Comparison of ENCODE assay signal across 9 cellular contexts in genomic region chr2:27809761-27810241, GRCh38. TPM values are rescaled to one million over a fixed set of nuclear protein-coding genes. Genes with fewer than 3 reads are reported as not detected.
DNase-seq lines count a peak whose midpoint lies in the region; ATAC-seq and TF ChIP-seq lines count a peak whose summit lies in the region.
"Had no signal": no experiment of that assay in that cellular context is flagged by ENCODE, and none has a peak within 500 bp of the region (broad histone marks: within the 10 kb centered on the region; RNA-seq: fewer than 3 reads in every experiment).

No MANE protein-coding gene starts in this region.

- TF ChIP-seq CTCF in RWPE1 (conservative IDR thresholded peaks at IDR 0.05; ENCODE audit: low read depth), result no peak

- no peak for DNase-seq in activated CD4-positive, alpha-beta T cell treated with anti-CD3 and anti-CD28 coated beads for 36 hours
- DNase-seq in activated CD4-positive, alpha-beta T cell treated with anti-CD3 and anti-CD28 coated beads, Interleukin-2, amount 50 U/mL, for 4 hours, result no peak
- peak; percentile 24 for DNase-seq in RWPE1 (ENCODE audit: low spot score)
- DNase-seq in fibroblast of gingiva (ENCODE audit: low read depth), result peak; percentile 50
- DNase-seq in stimulated activated effector memory CD8-positive, alpha-beta T cell treated with anti-CD3 and anti-CD28 coated beads, Interleukin-12 subunit alpha, Interleukin-12 subunit beta, amount 100 ng/mL, for 72 hours (ENCODE audit: low spot score in 2 of 2), result no peak
- no peak for DNase-seq in SW 1271 (lab: John Stamatoyannopoulos, UW)
- no peak for DNase-seq in D341Med (ENCODE audit: low spot score)
- DNase-seq: effector CD8-positive, alpha-beta T cell had no signal

- CTCF ChIA-PET in activated CD4-positive, alpha-beta T cell treated with anti-CD3 and anti-CD28 coated beads for 36 hours (lab: Charles Lee), result interaction anchor here (0.6 to 1.4 kb wide), 5 partner anchors 10 to 785 kb away, joined by 3 to 4 read pairs (median 3); no protein-coding TSS in a partner anchor
- CTCF ChIA-PET in RWPE1 (lab: Yijun Ruan, JAX), result no interaction called here

- intact Hi-C loops in activated CD4-positive, alpha-beta T cell treated with anti-CD3 and anti-CD28 coated beads for 36 hours (cut with DNase I, micrococcal nuclease), result no loop called here

- H3K36me3 Mint-ChIP-seq in activated CD4-positive, alpha-beta T cell treated with anti-CD3 and anti-CD28 coated beads for 36 hours (ENCODE audit: low read depth), result peaks cover 2% of the 10 kb centered on the region
- H3K36me3 Mint-ChIP-seq in stimulated activated effector memory CD8-positive, alpha-beta T cell treated with anti-CD3 and anti-CD28 coated beads, Interleukin-12 subunit alpha, Interleukin-12 subunit beta, amount 100 ng/mL, for 72 hours, result no peaks in the 10 kb centered on the region

- no peak overlapping the region for H3K27ac ChIP-seq in RWPE1

- H3K4me1 Mint-ChIP-seq in activated CD4-positive, alpha-beta T cell treated with anti-CD3 and anti-CD28 coated beads for 36 hours, result peaks cover 8% of the 10 kb centered on the region
- H3K4me1 Mint-ChIP-seq in stimulated activated effector memory CD8-positive, alpha-beta T cell treated with anti-CD3 and anti-CD28 coated beads, Interleukin-12 subunit alpha, Interleukin-12 subunit beta, amount 100 ng/mL, for 72 hours, result peaks cover 26% of the 10 kb centered on the region

- H3K27ac Mint-ChIP-seq in activated CD4-positive, alpha-beta T cell treated with anti-CD3 and anti-CD28 coated beads for 36 hours, result no peak overlapping the region
- H3K27ac Mint-ChIP-seq in stimulated activated effector memory CD8-positive, alpha-beta T cell treated with anti-CD3 and anti-CD28 coated beads, Interleukin-12 subunit alpha, Interleukin-12 subunit beta, amount 100 ng/mL, for 72 hours, result peak overlapping the region; percentile 81

- H3K9me3 Mint-ChIP-seq in activated CD4-positive, alpha-beta T cell treated with anti-CD3 and anti-CD28 coated beads for 36 hours (ENCODE audit: low read depth), result no peaks in the 10 kb centered on the region
- H3K9me3 Mint-ChIP-seq in stimulated activated effector memory CD8-positive, alpha-beta T cell treated with anti-CD3 and anti-CD28 coated beads, Interleukin-12 subunit alpha, Interleukin-12 subunit beta, amount 100 ng/mL, for 72 hours, result no peaks in the 10 kb centered on the region

- POLR2A ChIA-PET in activated CD4-positive, alpha-beta T cell treated with anti-CD3 and anti-CD28 coated beads for 36 hours (lab: Charles Lee), result no interaction called here
- POLR2A ChIA-PET in RWPE1 (lab: Yijun Ruan, JAX; ENCODE audit: low non-redundant PET), result no interaction called here

- H3K27me3 Mint-ChIP-seq in activated CD4-positive, alpha-beta T cell treated with anti-CD3 and anti-CD28 coated beads for 36 hours, result no peaks in the 10 kb centered on the region

- no peak overlapping the region for H3K4me3 Mint-ChIP-seq in activated CD4-positive, alpha-beta T cell treated with anti-CD3 and anti-CD28 coated beads for 36 hours
- no peak overlapping the region for H3K4me3 Mint-ChIP-seq in stimulated activated effector memory CD8-positive, alpha-beta T cell treated with anti-CD3 and anti-CD28 coated beads, Interleukin-12 subunit alpha, Interleukin-12 subunit beta, amount 100 ng/mL, for 72 hours

- peak; percentile 55 for ATAC-seq in activated CD4-positive, alpha-beta T cell treated with anti-CD3 and anti-CD28 coated beads for 36 hours
- ATAC-seq in stimulated activated effector memory CD8-positive, alpha-beta T cell treated with anti-CD3 and anti-CD28 coated beads, Interleukin-12 subunit alpha, Interleukin-12 subunit beta, amount 100 ng/mL, for 72 hours, result peak; percentile 91
- no peak for ATAC-seq in GM18858 (IDR thresholded peaks at IDR 0.05; ENCODE audit: unreplicated experiment)

RNA-seq across cellular contexts. Expression of gene MRPL33, which starts 38.3 kb away (rescaled TPM):
- 10 to 100 TPM; 44.7 to 68.0 TPM for total RNA-seq in activated CD4-positive, alpha-beta T cell treated with anti-CD3 and anti-CD28 coated beads for 36 hours

Comparison
In these comparisons a context has a peak if more than half of its experiments do, and no peak if none do; other contexts are left out.
1. DNase-seq: peak in RWPE1 (single experiment) and fibroblast of gingiva (single experiment); none in activated CD4-positive, alpha-beta T cell treated with anti-CD3 and anti-CD28 coated beads for 36 hours (single experiment), activated CD4-positive, alpha-beta T cell treated with anti-CD3 and anti-CD28 coated beads, Interleukin-2, amount 50 U/mL, for 4 hours (0 of 2), stimulated activated effector memory CD8-positive, alpha-beta T cell treated with anti-CD3 and anti-CD28 coated beads, Interleukin-12 subunit alpha, Interleukin-12 subunit beta, amount 100 ng/mL, for 72 hours (0 of 2), SW 1271 (0 of 2) and D341Med (single experiment).